In genomic region chr2:172564376-172564775, GRCh38 we compare ENCODE assay signal across 15 cellular contexts. TPM values are rescaled to one million over a fixed set of nuclear protein-coding genes. Genes with fewer than 3 reads are reported as not detected.
DNase-seq lines count a peak whose midpoint lies in the region; ATAC-seq and TF ChIP-seq lines count a peak whose summit lies in the region.
"Had no signal": no experiment of that assay in that cellular context is flagged by ENCODE, and none has a peak within 500 bp of the region (broad histone marks: within the 10 kb centered on the region; RNA-seq: fewer than 3 reads in every experiment).

No MANE protein-coding gene starts in this region.

- no peak for TF ChIP-seq POLR2A in spleen (IDR thresholded peaks at IDR 0.05)

- peaks cover 51% of the 10 kb centered on the region for H3K4me1 ChIP-seq in cardiac muscle cell (ENCODE audit: low read depth)
- H3K4me1 ChIP-seq in right cardiac atrium (ENCODE audit: control insufficient read depth, insufficient read depth, low read length) = no peaks in the 10 kb centered on the region
- no peaks in the 10 kb centered on the region for H3K4me1 ChIP-seq in spleen

- no peaks in the 10 kb centered on the region for H3K9me3 ChIP-seq in cardiac muscle cell (ENCODE audit: low read depth)
- no peaks in the 10 kb centered on the region for H3K9me3 ChIP-seq in right cardiac atrium (ENCODE audit: control insufficient read depth, low read length)
- no peaks in the 10 kb centered on the region for H3K9me3 ChIP-seq in spleen

- intact Hi-C loops in right cardiac atrium (cut with DNase I) (no loop called here), spleen (cut with DNase I; ENCODE audit: low total_unique reads) (no loop called here)

- H3K4me3 ChIP-seq in cardiac muscle cell (no peak overlapping the region), right cardiac atrium (ENCODE audit: low read length) (no peak overlapping the region), fibroblast of mammary gland (ENCODE audit: control insufficient read depth, low read depth, low read length) (no peak overlapping the region), spleen (no peak overlapping the region)

- no peaks in the 10 kb centered on the region for H3K27me3 ChIP-seq in cardiac muscle cell
- no peaks in the 10 kb centered on the region for H3K27me3 ChIP-seq in right cardiac atrium (ENCODE audit: control insufficient read depth, insufficient read depth)
- no peaks in the 10 kb centered on the region for H3K27me3 ChIP-seq in spleen (replicated peaks in 1 of 7)

- DNase-seq in cardiac muscle cell (ENCODE audit: low read depth in 1 of 2, low spot score in 1 of 2) (no peak), right cardiac atrium (no peak), SK-N-DZ (ENCODE audit: low spot score) (peak; percentile 55), fibroblast of mammary gland (ENCODE audit: low read depth) (peak; percentile 64), spleen (no peak), NK-92 (lab: John Stamatoyannopoulos, UW; ENCODE audit: unreplicated experiment) (no peak)
- DNase-seq: Calu3; CD4-positive, CD25-positive, alpha-beta regulatory T cell; DND-41; GF-D8; IMR-90; NCI-H1436 treated with DMSO at 0.1 percent for 48 hours had no signal

- ATAC-seq in right cardiac atrium (no peak), GM18907 (IDR thresholded peaks at IDR 0.05; ENCODE audit: unreplicated experiment) (no peak), GM18873 (IDR thresholded peaks at IDR 0.05; ENCODE audit: low FRiP score, unreplicated experiment) (no peak)
- ATAC-seq: HCT116 had no signal

- H3K36me3 ChIP-seq in cardiac muscle cell = peaks cover 70% of the 10 kb centered on the region
- H3K36me3 ChIP-seq in spleen = peaks cover 0 to 93% (median 53%) of the 10 kb centered on the region in 6 donors

- no peak for TF ChIP-seq CTCF in cardiac muscle cell (IDR thresholded peaks at IDR 0.05; ENCODE audit: low read depth, low read length)
- TF ChIP-seq CTCF in fibroblast of mammary gland (conservative IDR thresholded peaks at IDR 0.05; ENCODE audit: control insufficient read depth, insufficient read depth, low read depth, low read length) = no peak
- TF ChIP-seq CTCF in spleen (IDR thresholded peaks at IDR 0.05 in 8 of 11, conservative IDR thresholded peaks at IDR 0.05 in 3 of 11) = no peak

- H3K27ac ChIP-seq in cardiac muscle cell = peak overlapping the region; percentile 94
- H3K27ac ChIP-seq in right cardiac atrium (ENCODE audit: low read length) = no peak overlapping the region
- no peak overlapping the region for H3K27ac ChIP-seq in spleen

- 84% methylated on average over 5 of the region's 5 CpGs for WGBS in right cardiac atrium
- WGBS in spleen, 5 donors = 92 to 95% (median 93%) methylated on average over 5 of the region's 5 CpGs

RNA-seq across cellular contexts. Expression of gene PDK1, which starts 8.5 kb away (rescaled TPM):
- total RNA-seq in cardiac muscle cell (619 and 1,005 TPM in 2 replicates), right cardiac atrium (10 to 100 TPM; 35.1 to 43.4 (median 40.3) TPM), spleen (10 to 100 TPM; 25.8 to 61.7 (median 28.9) TPM)
- polyA plus RNA-seq in cardiac muscle cell (383 and 432 TPM in 2 replicates), right cardiac atrium (10.6 TPM), spleen (1 to 10 TPM; 4.4 to 6.6 (median 4.7) TPM)
- 40.8 and 46.4 TPM in 2 replicates for polyA plus RNA-seq in SK-N-DZ (2014; cell fraction: cytosol; rRNA removed)
- polyA plus RNA-seq in SK-N-DZ (2014; cell fraction: nucleus; rRNA removed) = 27.9 and 30.0 TPM in 2 replicates

Comparison
In these comparisons a context has a peak if more than half of its experiments do, and no peak if none do; other contexts are left out.
1. DNase-seq: peak in SK-N-DZ (single experiment) and fibroblast of mammary gland (single experiment); none in cardiac muscle cell (0 of 2), right cardiac atrium (0 of 3), spleen (single experiment) and NK-92 (single experiment).